ENCODE assay signal across 12 cellular contexts in the genomic region with DNA sequence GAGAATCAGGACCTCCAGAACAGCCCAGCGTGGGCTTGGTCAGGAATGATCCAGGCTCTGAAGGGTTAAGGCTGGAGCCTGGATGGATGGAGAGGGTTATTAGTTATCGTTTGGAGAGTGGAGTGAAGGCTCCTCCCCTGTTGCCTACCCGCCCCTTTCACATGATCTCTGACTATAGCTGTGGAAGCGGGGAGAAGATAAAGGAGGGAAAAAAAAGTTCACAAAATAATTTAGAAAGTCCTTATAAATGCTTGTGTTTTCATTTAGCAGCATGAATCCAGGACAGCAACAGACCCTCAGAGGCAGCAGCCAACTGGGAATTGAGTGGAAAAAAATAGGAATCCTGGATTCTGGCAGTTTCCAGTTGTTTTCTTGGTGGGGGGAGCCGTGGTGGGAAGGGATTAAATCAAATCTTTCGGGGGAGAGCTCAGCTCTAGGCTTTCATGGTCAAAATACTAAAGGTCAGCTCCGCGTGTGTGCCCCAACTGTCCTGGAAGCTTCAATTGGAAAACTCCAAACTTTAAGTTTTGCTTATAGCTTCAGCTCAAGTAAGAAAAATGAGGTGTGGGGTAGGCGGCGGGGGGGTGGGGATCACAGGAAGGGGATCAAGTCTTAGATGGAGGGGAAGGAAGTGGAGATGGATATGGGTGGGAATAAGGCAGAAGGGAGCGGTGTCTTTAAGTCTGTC. TPM values are rescaled to one million over a fixed set of nuclear protein-coding genes. Genes with fewer than 3 reads are reported as not detected.
DNase-seq lines count a peak whose midpoint lies in the region; ATAC-seq and TF ChIP-seq lines count a peak whose summit lies in the region.
"Had no signal": no experiment of that assay in that cellular context is flagged by ENCODE, and none has a peak within 500 bp of the region (broad histone marks: within the 10 kb centered on the region; RNA-seq: fewer than 3 reads in every experiment).

No MANE protein-coding gene starts in this region.

- TF ChIP-seq CTCF in lower lobe of right lung (IDR thresholded peaks at IDR 0.05): no peak
- no peak for TF ChIP-seq CTCF in tibial artery (IDR thresholded peaks at IDR 0.05)

- H3K4me1 ChIP-seq in lower lobe of right lung (peaks cover 6% of the 10 kb centered on the region), tibial artery (peaks cover 0 to 56% (median 26%) of the 10 kb centered on the region in 4 donors)

- DNase-seq in cerebellar cortex (ENCODE audit: low spot score) (peak; percentile 86), lower lobe of right lung (no peak), tibial artery (peak; percentile 59 to 79), GM19238 (ENCODE audit: insufficient read length, low spot score) (no peak), NAMALWA (ENCODE audit: low spot score) (no peak)
- no peak for DNase-seq in activated CD4-positive, alpha-beta T cell treated with anti-CD3 and anti-CD28 coated beads for 48 hours
- DNase-seq: activated naive CD8-positive, alpha-beta T cell treated with anti-CD3 and anti-CD28 coated beads, Interleukin-2, amount 10 ng/mL, durations not matched to agents 7 days and 5 days; natural killer cell; stimulated activated naive CD8-positive, alpha-beta T cell treated with anti-CD3 and anti-CD28 coated beads, Interleukin-15, amount 100 ng/mL, for 72 hours had no signal

- H3K4me3 ChIP-seq in lower lobe of right lung: peak overlapping the region; percentile 50
- peak overlapping the region; percentile 58 to 59 for H3K4me3 ChIP-seq in tibial artery

- ATAC-seq in HG03442 (IDR thresholded peaks at IDR 0.05; ENCODE audit: unreplicated experiment) (peak; percentile 3), lower lobe of right lung (peak; percentile 55 to 62), GM21526 (IDR thresholded peaks at IDR 0.05; ENCODE audit: low FRiP score, unreplicated experiment) (no peak)
- ATAC-seq: natural killer cell; stimulated activated naive CD8-positive, alpha-beta T cell treated with anti-CD3 and anti-CD28 coated beads, Interleukin-15, amount 100 ng/mL, for 72 hours had no signal

- H3K27me3 ChIP-seq in lower lobe of right lung (ENCODE audit: low read depth) (no peaks in the 10 kb centered on the region), tibial artery (no peaks in the 10 kb centered on the region)

- H3K27ac ChIP-seq in lower lobe of right lung: peak overlapping the region; percentile 57
- peak overlapping the region; percentile 83 for H3K27ac ChIP-seq in tibial artery
- H3K27ac ChIP-seq: HL-60 had no signal

- H3K36me3 ChIP-seq in lower lobe of right lung (no peaks in the 10 kb centered on the region), tibial artery (no peaks in the 10 kb centered on the region)

- intact Hi-C loops in lower lobe of right lung (cut with DNase I) (no loop called here), tibial artery (cut with DNase I; ENCODE audit: low total_unique reads) (loop anchor here (5.0 kb wide), 1 partner anchor 69 kb away; a partner anchor contains a TSS)

- H3K9me3 ChIP-seq in lower lobe of right lung (no peaks in the 10 kb centered on the region), tibial artery (no peaks in the 10 kb centered on the region)

RNA-seq across cellular contexts. Expression of a gene that starts 0.6 kb away (rescaled TPM):
- total RNA-seq in lower lobe of right lung: 47.0 TPM

Comparison
In these comparisons a context has a peak if more than half of its experiments do, and no peak if none do; other contexts are left out.
1. DNase-seq: peak in cerebellar cortex (single experiment) and tibial artery (2 of 2); none in lower lobe of right lung (single experiment), GM19238 (single experiment), activated CD4-positive, alpha-beta T cell treated with anti-CD3 and anti-CD28 coated beads for 48 hours (single experiment) and NAMALWA (single experiment).